ENCODE assay signal across 10 cellular contexts in genomic region chr10:44965651-44966097, GRCh38. TPM values are rescaled to one million over a fixed set of nuclear protein-coding genes. Genes with fewer than 3 reads are reported as not detected.
DNase-seq lines count a peak whose midpoint lies in the region; ATAC-seq and TF ChIP-seq lines count a peak whose summit lies in the region.
"Had no signal": no experiment of that assay in that cellular context is flagged by ENCODE, and none has a peak within 500 bp of the region (broad histone marks: within the 10 kb centered on the region; RNA-seq: fewer than 3 reads in every experiment).

No MANE protein-coding gene starts in this region.

- no peak overlapping the region for H3K4me2 ChIP-seq in mammary epithelial cell (ENCODE audit: insufficient read depth, low read depth, low read length)

- H3K4me1 Mint-ChIP-seq in Calu3 (ENCODE audit: low read depth, unreplicated experiment): peaks cover 24% of the 10 kb centered on the region

- H3K4me3 ChIP-seq in SJSA1 (no peak overlapping the region), mammary epithelial cell (replicated peaks in 1 of 3; ENCODE audit: insufficient read depth in 1 of 3, low read depth in 2 of 3, low read length in 3 of 3) (no peak overlapping the region)

- H3K27ac ChIP-seq in SJSA1 (peak overlapping the region; percentile 48; the same call in 1 of the 2 replicates), mammary epithelial cell (ENCODE audit: insufficient read depth, low read depth, low read length) (no peak overlapping the region)

- dilution Hi-C loops in mammary epithelial cell (cut with HindIII; ENCODE audit: low sequenced_read_pairs): loop anchor here (5.0 kb wide), 1 partner anchor 53 kb away; the partner anchor contains the start of gene TMEM72

- BruUV-seq in Calu3 (replicated peaks; lab: Mats Ljungman, UMichigan): no TSS peak
- BruUV-seq in mammary epithelial cell (replicated peaks; lab: Mats Ljungman, UMichigan): no TSS peak

- H2AFZ ChIP-seq in mammary epithelial cell (ENCODE audit: low read depth, low read length): no peak overlapping the region

- intact Hi-C loops in Calu3 (cut with micrococcal nuclease; ENCODE audit: unreplicated experiment) (no loop called here), mammary epithelial cell (cut with micrococcal nuclease) (no loop called here)

- no peaks in the 10 kb centered on the region for H3K9me3 ChIP-seq in SJSA1 (replicated peaks)
- no peaks in the 10 kb centered on the region for H3K9me3 ChIP-seq in mammary epithelial cell (replicated peaks; ENCODE audit: insufficient read depth, low read length)

- H3K9me3 Mint-ChIP-seq in Calu3 (ENCODE audit: low read depth, unreplicated experiment): no peaks in the 10 kb centered on the region

- no peaks in the 10 kb centered on the region for H3K36me3 Mint-ChIP-seq in Calu3 (ENCODE audit: insufficient read depth, unreplicated experiment)

- no peaks in the 10 kb centered on the region for H3K79me2 ChIP-seq in mammary epithelial cell (ENCODE audit: insufficient read depth, low read length)

- peak; percentile 69 for DNase-seq in G401 (ENCODE audit: low spot score)
- DNase-seq in SJSA1 (ENCODE audit: low read depth in 1 of 2, low spot score in 2 of 2): peak in 1 of 2 experiments; percentile 33
- DNase-seq in medulla oblongata (ENCODE audit: extremely low spot score): peak; percentile 23
- no peak for DNase-seq in DMS53 treated with DMSO at 0.1 percent for 48 hours (lab: John Stamatoyannopoulos, UW; ENCODE audit: unreplicated experiment)
- no peak for DNase-seq in Calu3
- no peak for DNase-seq in mammary epithelial cell
- DNase-seq in SK-N-DZ (ENCODE audit: low spot score): no peak
- DNase-seq: activated CD8-positive, alpha-beta memory T cell treated with anti-CD3 and anti-CD28 coated beads, Interleukin-2, amount 10 ng/mL, durations not matched to agents 7 days and 5 days had no signal

- H3K27ac Mint-ChIP-seq in Calu3 (ENCODE audit: unreplicated experiment): no peak overlapping the region
- H3K27ac Mint-ChIP-seq: activated CD8-positive, alpha-beta memory T cell treated with anti-CD3 and anti-CD28 coated beads, Interleukin-2, amount 10 ng/mL, durations not matched to agents 7 days and 5 days had no signal

- no peak overlapping the region for H3K9ac ChIP-seq in mammary epithelial cell (ENCODE audit: insufficient read depth, low read length)

- H3K27me3 Mint-ChIP-seq in Calu3 (ENCODE audit: unreplicated experiment): no peaks in the 10 kb centered on the region
- H3K27me3 Mint-ChIP-seq: activated CD8-positive, alpha-beta memory T cell treated with anti-CD3 and anti-CD28 coated beads, Interleukin-2, amount 10 ng/mL, durations not matched to agents 7 days and 5 days had no signal

- no peak overlapping the region for H3K4me3 Mint-ChIP-seq in Calu3 (ENCODE audit: low read depth, unreplicated experiment)
- H3K4me3 Mint-ChIP-seq: activated CD8-positive, alpha-beta memory T cell treated with anti-CD3 and anti-CD28 coated beads, Interleukin-2, amount 10 ng/mL, durations not matched to agents 7 days and 5 days had no signal

- no peaks in the 10 kb centered on the region for H4K20me1 ChIP-seq in mammary epithelial cell (ENCODE audit: insufficient read depth, low read length)

- peaks cover 53% of the 10 kb centered on the region for H3K4me1 ChIP-seq in SJSA1 (replicated peaks)
- H3K4me1 ChIP-seq in mammary epithelial cell (ENCODE audit: insufficient read depth, low read length): peaks cover 6% of the 10 kb centered on the region

- CTCF ChIA-PET in Calu3 (lab: Charles Lee) (interaction anchor here (1.0 kb wide), 2 partner anchors 19 to 36 kb away, joined by 3 read pairs; no protein-coding TSS in a partner anchor), mammary epithelial cell (lab: Charles Lee; ENCODE audit: low non-redundant PET) (no interaction called here)

- peak; percentile 30 for ATAC-seq in GM21576 (IDR thresholded peaks at IDR 0.05; ENCODE audit: unreplicated experiment)
- ATAC-seq: activated CD8-positive, alpha-beta memory T cell treated with anti-CD3 and anti-CD28 coated beads, Interleukin-2, amount 10 ng/mL, durations not matched to agents 7 days and 5 days had no signal

- H3K36me3 ChIP-seq in SJSA1 (peaks cover 9% of the 10 kb centered on the region), mammary epithelial cell (ENCODE audit: insufficient read depth, low read length) (no peaks in the 10 kb centered on the region)

- WGBS in mammary epithelial cell (ENCODE audit: low coverage, missing lambda C conversion rate): 94% methylated on average over 3 of the region's 6 CpGs

- no peak for TF ChIP-seq CTCF in Calu3 (IDR thresholded peaks at IDR 0.05; ENCODE audit: unreplicated experiment)
- TF ChIP-seq CTCF in mammary epithelial cell (conservative IDR thresholded peaks at IDR 0.05 in 1 of 2, IDR thresholded peaks at IDR 0.05 in 1 of 2; ENCODE audit: extremely low read depth in 1 of 2, insufficient read depth in 1 of 2, low read depth in 1 of 2, low read length in 2 of 2): no peak

- H3K27me3 ChIP-seq in SJSA1 (replicated peaks) (no peaks in the 10 kb centered on the region), mammary epithelial cell (ENCODE audit: insufficient read depth, low read length) (no peaks in the 10 kb centered on the region)

- in situ Hi-C loops in G401 (cut with HindIII; ENCODE audit: low sequenced_read_pairs): no loop called here
- in situ Hi-C loops in mammary epithelial cell (cut with MboI; ENCODE audit: low sequenced_read_pairs in 2 of 2): no loop called here

RNA-seq across cellular contexts. Expression of gene RASSF4, which starts 6.1 kb away (rescaled TPM):
- total RNA-seq in G401 (2014; rRNA removed; shearing (Covaris generic)): 0.98 and 1.5 TPM in 2 replicates
- total RNA-seq in SJSA1 (2014; rRNA removed; shearing (Covaris generic)): 9.2 and 19.7 TPM in 2 replicates
- total RNA-seq in Calu3 (2022) (2.2 and 2.4 TPM in 2 replicates), mammary epithelial cell (1 to 10 TPM; 1.4 to 4.0 TPM)
- polyA plus RNA-seq in mammary epithelial cell: 3.4 TPM
- polyA minus RNA-seq in mammary epithelial cell: 8.9 TPM
- polyA plus RNA-seq in SK-N-DZ (2014; cell fraction: cytosol; rRNA removed): 4.0 and 4.5 TPM in 2 replicates
- 9.5 and 13.3 TPM in 2 replicates for polyA plus RNA-seq in SK-N-DZ (2014; cell fraction: nucleus; rRNA removed)

RNA-seq across cellular contexts. Expression of gene DEPP1, which starts 12.9 kb away (rescaled TPM):
- 0.14 and 2.7 TPM in 2 replicates for total RNA-seq in G401 (2014; rRNA removed; shearing (Covaris generic))
- total RNA-seq in SJSA1 (2014; rRNA removed; shearing (Covaris generic)): 4.9 and 6.8 TPM in 2 replicates
- total RNA-seq in Calu3 (2022) (11.1 and 16.5 TPM in 2 replicates), mammary epithelial cell (10 to 100 TPM; 25.0 to 45.6 TPM)
- polyA plus RNA-seq in mammary epithelial cell: 139 TPM
- polyA minus RNA-seq in mammary epithelial cell: 230 TPM
- 1.2 TPM in 2 replicates for polyA plus RNA-seq in SK-N-DZ (2014; cell fraction: cytosol; rRNA removed)
- polyA plus RNA-seq in SK-N-DZ (2014; cell fraction: nucleus; rRNA removed): 1.6 and 2.9 TPM in 2 replicates

RNA-seq across cellular contexts. Expression of gene ZNF22, which starts 35.0 kb away (rescaled TPM):
- total RNA-seq in G401 (2014; rRNA removed; shearing (Covaris generic)): 10.0 and 13.9 TPM in 2 replicates
- 59.6 and 88.5 TPM in 2 replicates for total RNA-seq in SJSA1 (2014; rRNA removed; shearing (Covaris generic))
- total RNA-seq in Calu3 (2022) (10.8 and 11.9 TPM in 2 replicates), mammary epithelial cell (1 to 10 TPM; 7.2 to 7.7 TPM)
- 2.7 TPM for polyA plus RNA-seq in mammary epithelial cell
- polyA minus RNA-seq in mammary epithelial cell: 1.9 TPM
- 47.8 and 50.2 TPM in 2 replicates for polyA plus RNA-seq in SK-N-DZ (2014; cell fraction: cytosol; rRNA removed)
- polyA plus RNA-seq in SK-N-DZ (2014; cell fraction: nucleus; rRNA removed): 31.7 and 41.0 TPM in 2 replicates

RNA-seq across cellular contexts. Expression of gene TMEM72, which starts 54.5 kb away (rescaled TPM):
- total RNA-seq in G401 (2014; rRNA removed; shearing (Covaris generic)): not detected in 2 replicates
- not detected in 2 replicates for total RNA-seq in SJSA1 (2014; rRNA removed; shearing (Covaris generic))
- not detected in 2 replicates for total RNA-seq in Calu3 (2022)
- not detected for total RNA-seq in mammary epithelial cell
- not detected for polyA plus RNA-seq in mammary epithelial cell
- polyA minus RNA-seq in mammary epithelial cell: not detected
- polyA plus RNA-seq in SK-N-DZ (2014; cell fraction: cytosol; rRNA removed): not detected in 2 replicates
- not detected in 2 replicates for polyA plus RNA-seq in SK-N-DZ (2014; cell fraction: nucleus; rRNA removed)
- total RNA-seq: activated CD8-positive, alpha-beta memory T cell treated with anti-CD3 and anti-CD28 coated beads, Interleukin-2, amount 10 ng/mL, durations not matched to agents 7 days and 5 days; fibroblast of villous mesenchyme had no signal

Comparison
In these comparisons a context has a peak if more than half of its experiments do, and no peak if none do; other contexts are left out.
1. DNase-seq: peak in G401 (single experiment) and medulla oblongata (single experiment); none in DMS53 treated with DMSO at 0.1 percent for 48 hours (single experiment), Calu3 (single experiment), mammary epithelial cell (single experiment) and SK-N-DZ (single experiment).